ENCODE assay signal across 25 cellular contexts in the genomic region with DNA sequence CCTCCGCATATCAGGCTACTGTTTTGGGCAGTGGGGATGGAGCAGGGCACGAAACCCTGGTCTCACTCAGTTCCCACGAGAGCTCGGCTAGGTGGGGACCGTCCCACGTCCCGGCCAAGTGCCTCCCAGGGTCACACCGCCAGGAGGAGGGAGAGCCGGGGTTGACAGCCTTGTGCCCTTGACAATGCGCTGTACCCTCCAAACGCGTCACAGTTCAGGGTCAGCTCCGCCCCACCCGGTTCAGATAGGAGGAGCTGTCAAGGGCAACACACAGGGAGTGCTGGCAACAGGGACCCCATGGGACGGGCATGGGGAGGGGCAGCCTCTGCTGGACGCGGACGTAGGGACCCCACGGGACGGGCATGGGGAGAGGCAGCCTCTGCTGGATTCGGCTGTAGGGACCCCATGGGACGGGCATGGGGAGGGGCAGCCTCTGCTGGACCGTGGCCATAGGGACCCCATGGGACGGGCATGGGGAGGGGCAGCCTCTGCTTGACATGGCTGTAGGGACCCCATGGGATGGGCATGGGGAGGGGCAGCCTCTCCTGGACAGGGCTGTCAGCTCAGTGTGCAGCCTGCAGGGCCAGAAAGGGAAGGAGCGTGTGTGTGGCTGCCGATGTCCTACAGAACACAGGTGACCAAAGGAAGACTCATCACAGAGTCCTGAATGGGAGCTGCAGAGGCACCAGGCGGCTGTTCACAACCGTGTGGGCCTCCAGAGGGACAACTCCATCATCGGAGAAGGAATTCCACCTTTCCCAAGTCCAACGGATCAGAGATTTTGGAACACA.
"Had no signal": no experiment of that assay in that cellular context is flagged by ENCODE, and none has a peak within 500 bp of the region (broad histone marks: within the 10 kb centered on the region; RNA-seq: fewer than 3 reads in every experiment).

No MANE protein-coding gene starts in this region.

- H3K27me3 Mint-ChIP-seq: activated CD8-positive, alpha-beta memory T cell treated with anti-CD3 and anti-CD28 coated beads, Interleukin-2, amount 10 ng/mL, durations not matched to agents 7 days and 5 days; activated naive CD8-positive, alpha-beta T cell; activated T-helper 17 cell treated with anti-CD3 and anti-CD28 coated beads, Interleukin-2, amount 50 U/mL, for 72 hours had no signal

- H3K36me3 Mint-ChIP-seq: activated CD8-positive, alpha-beta memory T cell treated with anti-CD3 and anti-CD28 coated beads, Interleukin-2, amount 10 ng/mL, durations not matched to agents 7 days and 5 days; activated naive CD8-positive, alpha-beta T cell; WTC11 had no signal

- H3K27me3 ChIP-seq: SJSA1 had no signal

- H3K9me3 ChIP-seq: SJSA1 had no signal

- H3K4me3 ChIP-seq: SJSA1 had no signal

- H3K27ac Mint-ChIP-seq: activated CD8-positive, alpha-beta memory T cell treated with anti-CD3 and anti-CD28 coated beads, Interleukin-2, amount 10 ng/mL, durations not matched to agents 7 days and 5 days; activated naive CD4-positive, alpha-beta T cell treated with anti-CD3 and anti-CD28 coated beads for 36 hours; activated naive CD8-positive, alpha-beta T cell; activated T-helper 17 cell treated with anti-CD3 and anti-CD28 coated beads, Interleukin-2, amount 50 U/mL, for 72 hours; T-helper 2 cell treated with Interferon-gamma antibody and Interleukin-4, amounts not matched to agents 5 μg/mL and 100 μg/mL, for 36 hours; WTC11 had no signal

- H3K9me3 Mint-ChIP-seq: activated naive CD4-positive, alpha-beta T cell treated with anti-CD3 and anti-CD28 coated beads for 36 hours; activated T-helper 17 cell treated with anti-CD3 and anti-CD28 coated beads, Interleukin-2, amount 50 U/mL, for 72 hours; T-helper 2 cell treated with Interferon-gamma antibody and Interleukin-4, amounts not matched to agents 5 μg/mL and 100 μg/mL, for 36 hours; WTC11 had no signal

- H3K4me3 Mint-ChIP-seq: activated CD8-positive, alpha-beta memory T cell treated with anti-CD3 and anti-CD28 coated beads, Interleukin-2, amount 10 ng/mL, durations not matched to agents 7 days and 5 days; activated naive CD4-positive, alpha-beta T cell treated with anti-CD3 and anti-CD28 coated beads for 36 hours; activated naive CD8-positive, alpha-beta T cell; activated T-helper 17 cell treated with anti-CD3 and anti-CD28 coated beads, Interleukin-2, amount 50 U/mL, for 72 hours; T-helper 2 cell treated with Interferon-gamma antibody and Interleukin-4, amounts not matched to agents 5 μg/mL and 100 μg/mL, for 36 hours; WTC11 had no signal

- H3K4me1 Mint-ChIP-seq: activated CD8-positive, alpha-beta memory T cell treated with anti-CD3 and anti-CD28 coated beads, Interleukin-2, amount 10 ng/mL, durations not matched to agents 7 days and 5 days; activated T-helper 17 cell treated with anti-CD3 and anti-CD28 coated beads, Interleukin-2, amount 50 U/mL, for 72 hours; WTC11 had no signal

- DNase-seq: activated CD4-positive, alpha-beta T cell treated with anti-CD3 and anti-CD28 coated beads for 48 hours; activated CD4-positive, alpha-beta T cell treated with anti-CD3 and anti-CD28 coated beads, Interleukin-2, amount 50 U/mL, for 48 hours; activated CD4-positive, CD25-positive, alpha-beta regulatory T cell treated with anti-CD3 and anti-CD28 coated beads, Interleukin-2, amount 50 U/mL, for 72 hours; activated CD8-positive, alpha-beta memory T cell treated with anti-CD3 and anti-CD28 coated beads, Interleukin-2, amount 10 ng/mL, durations not matched to agents 7 days and 5 days; activated gamma-delta T cell; activated naive CD4-positive, alpha-beta T cell treated with anti-CD3 and anti-CD28 coated beads for 36 hours; activated T-cell treated with anti-CD3 and anti-CD28 coated beads for 4 hours; activated T-cell treated with anti-CD3 and anti-CD28 coated beads, Interleukin-2, amount 50 U/mL, for 48 hours; anterior cingulate cortex; IMR-90; Kasumi-1; KBM-7; NCI-H1930; NCI-H2171; NCI-H2227 treated with DMSO at 0.1 percent for 48 hours; NCI-H526; NCI-H774; RPMI8226; SHP77; SW 1271 had no signal

- H3K36me3 ChIP-seq: SJSA1 had no signal

- H3K27ac ChIP-seq: SJSA1 had no signal

- H3K4me1 ChIP-seq: SJSA1 had no signal
